9 cellular contexts compared by ENCODE assay signal in genomic region chr12:7638764-7639570, GRCh38. TPM values are rescaled to one million over a fixed set of nuclear protein-coding genes. Genes with fewer than 3 reads are reported as not detected.
DNase-seq lines count a peak whose midpoint lies in the region; ATAC-seq and TF ChIP-seq lines count a peak whose summit lies in the region.
"Had no signal": no experiment of that assay in that cellular context is flagged by ENCODE, and none has a peak within 500 bp of the region (broad histone marks: within the 10 kb centered on the region; RNA-seq: fewer than 3 reads in every experiment).

No MANE protein-coding gene starts in this region.

- intact Hi-C loops in natural killer cell (cut with micrococcal nuclease), result loop anchor here (1.0 to 5.0 kb wide), 3 partner anchors 51 to 420 kb away; no protein-coding TSS in a partner anchor

- H3K27ac Mint-ChIP-seq in IgD-negative memory B cell, result peak overlapping the region; percentile 19 to 86 (median 84)
- peak overlapping the region; percentile 81 for H3K27ac Mint-ChIP-seq in activated T-cell treated with anti-CD3 and anti-CD28 coated beads, Interleukin-2, amount 50 U/mL, for 24 hours
- H3K27ac Mint-ChIP-seq in natural killer cell, result peak overlapping the region; percentile 73 to 77

- H3K27me3 Mint-ChIP-seq in IgD-negative memory B cell (peaks cover 24% of the 10 kb centered on the region), natural killer cell (ENCODE audit: low read depth in 2 of 2) (peaks cover 7 to 9% of the 10 kb centered on the region in 2 donors)
- H3K27me3 Mint-ChIP-seq in activated T-cell treated with anti-CD3 and anti-CD28 coated beads, Interleukin-2, amount 50 U/mL, for 24 hours, result peaks cover 4% of the 10 kb centered on the region

- H3K4me3 Mint-ChIP-seq in IgD-negative memory B cell (peak overlapping the region; percentile 18 to 82 (median 54)), natural killer cell (peak overlapping the region; percentile 86)
- H3K4me3 Mint-ChIP-seq in activated T-cell treated with anti-CD3 and anti-CD28 coated beads, Interleukin-2, amount 50 U/mL, for 24 hours, result peak overlapping the region; percentile 63

- H3K36me3 Mint-ChIP-seq in IgD-negative memory B cell (no peaks in the 10 kb centered on the region), natural killer cell (no peaks in the 10 kb centered on the region)
- peaks cover under 1% of the 10 kb centered on the region for H3K36me3 Mint-ChIP-seq in activated T-cell treated with anti-CD3 and anti-CD28 coated beads, Interleukin-2, amount 50 U/mL, for 24 hours (ENCODE audit: low read depth)

- H3K9me3 Mint-ChIP-seq in IgD-negative memory B cell, result no peaks in the 10 kb centered on the region
- H3K9me3 Mint-ChIP-seq in activated T-cell treated with anti-CD3 and anti-CD28 coated beads, Interleukin-2, amount 50 U/mL, for 24 hours, result no peaks in the 10 kb centered on the region
- H3K9me3 Mint-ChIP-seq in natural killer cell, result no peaks in the 10 kb centered on the region

- peak; percentile 66 for ATAC-seq in GM19452 (IDR thresholded peaks at IDR 0.05; ENCODE audit: unreplicated experiment)
- ATAC-seq in natural killer cell, result peak; percentile 88 to 90 (median 88)

- peak; percentile 90 for TF ChIP-seq CTCF in natural killer cell (IDR thresholded peaks at IDR 0.05)

- H3K4me1 Mint-ChIP-seq in IgD-negative memory B cell (peaks cover 9 to 11% (median 10%) of the 10 kb centered on the region in 3 donors), natural killer cell (peaks cover 21 to 24% of the 10 kb centered on the region in 2 donors)
- peaks cover 27% of the 10 kb centered on the region for H3K4me1 Mint-ChIP-seq in activated T-cell treated with anti-CD3 and anti-CD28 coated beads, Interleukin-2, amount 50 U/mL, for 24 hours (ENCODE audit: low read depth)

- peak in 12 of 14 donors; percentile 11 to 61 (median 37) for DNase-seq in C1 segment of cervical spinal cord (lab: John Stamatoyannopoulos, UW)
- peak; percentile 48 for DNase-seq in OCI-M2 (lab: John Stamatoyannopoulos, UW; ENCODE audit: unreplicated experiment)
- peak; percentile 66 for DNase-seq in activated T-cell treated with anti-CD3 and anti-CD28 coated beads, Interleukin-2, amount 50 U/mL, for 24 hours
- peak; percentile 60 for DNase-seq in fibroblast of gingiva (ENCODE audit: low read depth)
- peak; percentile 45 for DNase-seq in natural killer cell
- peak; percentile 46 to 89 (median 74) for DNase-seq in stimulated activated naive CD4-positive, alpha-beta T cell (lab: John Stamatoyannopoulos, UW)

RNA-seq across cellular contexts. Expression of gene APOBEC1, which starts 26.7 kb away (rescaled TPM):
- not detected for polyA plus RNA-seq in IgD-negative memory B cell
- not detected for total RNA-seq in natural killer cell
- polyA plus RNA-seq: adipose tissue had no signal

RNA-seq across cellular contexts. Expression of gene GDF3, which starts 56.6 kb away (rescaled TPM):
- not detected for polyA plus RNA-seq in IgD-negative memory B cell
- total RNA-seq in natural killer cell, result not detected

Comparison
In these comparisons a context has a peak if more than half of its experiments do, and no peak if none do; other contexts are left out.
1. Peak in every context shown above with its lines: DNase-seq and ATAC-seq.